Comparison of ENCODE assay signal across 25 cellular contexts in genomic region chr13:30564489-30564888, GRCh38.
"Had no signal": no experiment of that assay in that cellular context is flagged by ENCODE, and none has a peak within 500 bp of the region (broad histone marks: within the 10 kb centered on the region; RNA-seq: fewer than 3 reads in every experiment).

No MANE protein-coding gene starts in this region.

- H3K27me3 ChIP-seq: neural progenitor cell, neutrophil, ovary, right atrium auricular region, right lobe of liver, tibial nerve, upper lobe of left lung, vagina had no signal

- H3K36me3 ChIP-seq: left ventricle myocardium inferior, neural progenitor cell, neutrophil, ovary, right atrium auricular region, right lobe of liver, tibial nerve, upper lobe of left lung, vagina had no signal

- H3K4me1 ChIP-seq: left ventricle myocardium inferior, neural progenitor cell, right atrium auricular region, right lobe of liver, upper lobe of left lung, vagina had no signal

- H3K4me3 ChIP-seq: left ventricle myocardium inferior, lung, neural progenitor cell, ovary, right atrium auricular region, right lobe of liver, smooth muscle cell, tibial nerve, upper lobe of left lung, vagina had no signal

- H3K4me2 ChIP-seq: neural progenitor cell, smooth muscle cell had no signal

- H3K9ac ChIP-seq: neural progenitor cell had no signal

- H3K9me3 ChIP-seq: left ventricle myocardium inferior, neutrophil, ovary, right atrium auricular region, right lobe of liver, tibial nerve, upper lobe of left lung, vagina had no signal

- H3K27ac ChIP-seq: left ventricle myocardium inferior, neural progenitor cell, neutrophil, ovary, right atrium auricular region, right lobe of liver, tibial nerve, upper lobe of left lung, vagina had no signal

- ATAC-seq: natural killer cell; right lobe of liver; stimulated activated memory B cell treated with anti-CD40 and anti-IgM and Interleukin-4, amounts not matched to agents 10 μg/mL and 1 μg/mL and 100 μg/mL, for 72 hours; stimulated activated naive CD8-positive, alpha-beta T cell treated with anti-CD3 and anti-CD28 coated beads, Interleukin-15, amount 100 ng/mL, for 72 hours had no signal

- DNase-seq: islet precursor cell; left ventricle myocardium inferior; mesendoderm; naive B cell; natural killer cell; nephron progenitor cell; occipital lobe; ovary; right lobe of liver; stimulated activated CD4-positive, alpha-beta T cell treated with anti-CD3 and anti-CD28 coated beads, Interleukin-1b, Interleukin-23, amount 100 ng/mL, for 48 hours; stimulated activated CD4-positive, alpha-beta T cell treated with anti-CD3 and anti-CD28 coated beads, Interleukin-2, amount 100 ng/mL, for 48 hours; stimulated activated CD4-positive, alpha-beta T cell treated with anti-CD3 and anti-CD28 coated beads, Interleukin-4, amount 100 ng/mL, for 4 hours; stimulated activated CD8-positive, alpha-beta memory T cell treated with anti-CD3 and anti-CD28 coated beads, Interleukin-4, amount 100 ng/mL, for 48 hours; stimulated activated naive CD4-positive, alpha-beta T cell treated with Interleukin-2 at 50 U/mL for 16 hours; stimulated activated naive CD8-positive, alpha-beta T cell treated with anti-CD3 and anti-CD28 coated beads, Interleukin-15, amount 100 ng/mL, for 72 hours; substantia nigra; upper lobe of left lung had no signal

- H2AFZ ChIP-seq: neural progenitor cell had no signal
